ENCODE assay signal across 23 cellular contexts in the genomic region with DNA sequence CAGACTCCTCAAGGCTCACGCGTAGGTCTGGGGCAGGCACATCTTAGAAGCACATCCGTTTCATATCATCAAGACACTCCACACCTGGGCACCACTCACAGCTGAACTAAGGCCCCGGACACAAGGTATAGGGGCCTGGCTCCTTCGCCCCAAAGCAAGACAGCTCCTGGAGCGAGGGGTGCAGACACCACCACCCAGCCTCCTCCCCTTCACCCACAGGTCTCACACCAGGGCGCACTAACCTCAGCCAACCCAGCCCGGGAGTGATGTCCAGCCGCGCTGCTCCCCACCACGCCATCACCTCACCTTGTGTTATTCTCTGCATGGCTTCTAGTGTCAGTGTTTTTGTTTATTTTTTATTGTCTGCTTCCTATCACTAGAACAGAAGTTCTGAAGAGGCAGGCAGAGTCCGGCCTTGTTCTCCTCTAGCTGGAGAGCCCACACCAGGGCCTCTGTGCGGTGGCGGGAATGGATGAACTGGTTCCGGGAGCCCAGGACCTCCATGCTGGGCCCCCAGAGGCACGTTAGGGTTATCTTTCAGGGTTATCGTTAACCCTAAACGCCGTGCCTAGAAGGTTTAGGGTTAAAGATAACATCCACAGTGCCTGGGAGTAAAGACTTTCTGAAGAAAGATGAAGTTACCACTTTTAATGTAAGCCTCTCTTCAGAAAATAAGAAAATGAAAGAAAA. TPM values are rescaled to one million over a fixed set of nuclear protein-coding genes. Genes with fewer than 3 reads are reported as not detected.
DNase-seq lines count a peak whose midpoint lies in the region; ATAC-seq and TF ChIP-seq lines count a peak whose summit lies in the region.
"Had no signal": no experiment of that assay in that cellular context is flagged by ENCODE, and none has a peak within 500 bp of the region (broad histone marks: within the 10 kb centered on the region; RNA-seq: fewer than 3 reads in every experiment).

No MANE protein-coding gene starts in this region.

- no peak for DNase-seq in stimulated activated naive CD8-positive, alpha-beta T cell treated with anti-CD3 and anti-CD28 coated beads, Interleukin-15, amount 100 ng/mL, for 72 hours
- DNase-seq in stimulated activated naive CD8-positive, alpha-beta T cell treated with anti-CD3 and anti-CD28 coated beads, Interleukin-15, Interleukin-2, amounts not matched to agents 100 U/mL and 50 U/mL, for 24 hours, result no peak
- DNase-seq in hepatocyte (ENCODE audit: low spot score) (no peak), neuronal stem cell (ENCODE audit: low spot score) (no peak), NCI-H146 (lab: John Stamatoyannopoulos, UW) (no peak)
- no peak for DNase-seq in activated CD4-positive, alpha-beta T cell treated with anti-CD3 and anti-CD28 coated beads for 4 hours
- DNase-seq: CD4-positive, CD25-positive, alpha-beta regulatory T cell; DMS53; MM.1S; NCI-H1694; NCI-H2029 treated with DMSO at 0.1 percent for 48 hours; NCI-H446 treated with DMSO at 0.1 percent for 48 hours; NCI-H526; NCI-H82; NK-92 treated with Interleukin-12 subunit alpha and Interleukin-12 subunit beta, amount 100 ng/mL, for 24 hours; RPMI8226; SHP77 treated with DMSO at 0.1 percent for 48 hours had no signal

- no peaks in the 10 kb centered on the region for H3K4me1 Mint-ChIP-seq in stimulated activated naive CD8-positive, alpha-beta T cell treated with anti-CD3 and anti-CD28 coated beads, Interleukin-15, amount 100 ng/mL, for 72 hours
- H3K4me1 Mint-ChIP-seq: CD4-positive, CD25-positive, alpha-beta regulatory T cell had no signal

- no peaks in the 10 kb centered on the region for H3K79me2 ChIP-seq in hepatocyte

- ATAC-seq in stimulated activated naive CD8-positive, alpha-beta T cell treated with anti-CD3 and anti-CD28 coated beads, Interleukin-15, amount 100 ng/mL, for 72 hours, result peak; percentile 31
- no peak for ATAC-seq in stimulated activated naive CD8-positive, alpha-beta T cell treated with anti-CD3 and anti-CD28 coated beads, Interleukin-15, Interleukin-2, amounts not matched to agents 100 U/mL and 50 U/mL, for 24 hours
- ATAC-seq in HG02571 (IDR thresholded peaks at IDR 0.05; ENCODE audit: unreplicated experiment), result no peak
- ATAC-seq: HCT116 had no signal

- H3K9me3 ChIP-seq in hepatocyte (ENCODE audit: low read depth) (no peaks in the 10 kb centered on the region), neuronal stem cell (replicated peaks in 1 of 2; ENCODE audit: control insufficient read depth in 2 of 2, insufficient read depth in 1 of 2, low read depth in 1 of 2, low read length in 2 of 2) (no peaks in the 10 kb centered on the region)
- H3K9me3 ChIP-seq: BLaER1 had no signal

- H3K27ac ChIP-seq in hepatocyte (peak overlapping the region; percentile 49), neuronal stem cell (replicated peaks; ENCODE audit: low read length) (no peak overlapping the region)
- H3K27ac ChIP-seq: BLaER1, KMS-11, SK-N-MC had no signal

- no peak overlapping the region for H2BK5ac ChIP-seq in neuronal stem cell (ENCODE audit: low read length)

- H3K79me1 ChIP-seq in neuronal stem cell (ENCODE audit: low read depth, low read length), result peaks cover 3% of the 10 kb centered on the region

- no peak overlapping the region for H2BK12ac ChIP-seq in neuronal stem cell (ENCODE audit: low read length)

- H3K9me3 Mint-ChIP-seq in stimulated activated naive CD8-positive, alpha-beta T cell treated with anti-CD3 and anti-CD28 coated beads, Interleukin-15, amount 100 ng/mL, for 72 hours, result no peaks in the 10 kb centered on the region
- H3K9me3 Mint-ChIP-seq: IgD-negative memory B cell had no signal

- H3K27me3 Mint-ChIP-seq in stimulated activated naive CD8-positive, alpha-beta T cell treated with anti-CD3 and anti-CD28 coated beads, Interleukin-15, amount 100 ng/mL, for 72 hours, result no peaks in the 10 kb centered on the region
- H3K27me3 Mint-ChIP-seq: CD4-positive, CD25-positive, alpha-beta regulatory T cell; IgD-negative memory B cell had no signal

- no peak overlapping the region for H2AFZ ChIP-seq in hepatocyte
- H2AFZ ChIP-seq in neuronal stem cell (ENCODE audit: low read length), result no peak overlapping the region

- no peaks in the 10 kb centered on the region for H3K36me3 ChIP-seq in hepatocyte (replicated peaks; ENCODE audit: insufficient read depth, low read depth)
- H3K36me3 ChIP-seq in neuronal stem cell (replicated peaks in 1 of 2; ENCODE audit: control insufficient read depth in 2 of 2, insufficient read depth in 2 of 2, low read length in 2 of 2), result peaks cover 0 to 28% of the 10 kb centered on the region in 2 donors

- no peak overlapping the region for H3K4me3 ChIP-seq in hepatocyte
- no peak overlapping the region for H3K4me3 ChIP-seq in neuronal stem cell (ENCODE audit: low read length in 2 of 2)
- H3K4me3 ChIP-seq: BLaER1, SK-N-MC had no signal

- H4K20me1 ChIP-seq in hepatocyte (ENCODE audit: insufficient read depth, poor library complexity, severe bottlenecking), result no peaks in the 10 kb centered on the region
- H4K20me1 ChIP-seq: BLaER1 had no signal

- no peak for TF ChIP-seq CTCF in hepatocyte (IDR thresholded peaks at IDR 0.05; ENCODE audit: poor library complexity)

- no peak overlapping the region for H4K91ac ChIP-seq in neuronal stem cell (ENCODE audit: low read depth, low read length, poor library complexity)

- H2AK5ac ChIP-seq in neuronal stem cell (ENCODE audit: low read depth, low read length), result no peak overlapping the region

- H3K4me3 Mint-ChIP-seq in stimulated activated naive CD8-positive, alpha-beta T cell treated with anti-CD3 and anti-CD28 coated beads, Interleukin-15, amount 100 ng/mL, for 72 hours, result no peak overlapping the region
- H3K4me3 Mint-ChIP-seq: CD4-positive, CD25-positive, alpha-beta regulatory T cell; IgD-negative memory B cell had no signal

- peak overlapping the region; percentile 32 for H3K9ac ChIP-seq in neuronal stem cell (ENCODE audit: low read depth, low read length, poor library complexity)
- H3K9ac ChIP-seq: BLaER1, KMS-11 had no signal

- H4K8ac ChIP-seq in neuronal stem cell (ENCODE audit: low read depth, low read length), result no peak overlapping the region

- H3K27ac Mint-ChIP-seq in stimulated activated naive CD8-positive, alpha-beta T cell treated with anti-CD3 and anti-CD28 coated beads, Interleukin-15, amount 100 ng/mL, for 72 hours, result no peak overlapping the region
- H3K27ac Mint-ChIP-seq: CD4-positive, CD25-positive, alpha-beta regulatory T cell; IgD-negative memory B cell had no signal

- H3K4ac ChIP-seq in neuronal stem cell (ENCODE audit: low read length), result no peak overlapping the region

- H2BK120ac ChIP-seq in neuronal stem cell (ENCODE audit: low read depth, low read length), result no peak overlapping the region

- H3K18ac ChIP-seq in neuronal stem cell (ENCODE audit: low read length), result no peak overlapping the region

- H3K27me3 ChIP-seq in hepatocyte, result no peaks in the 10 kb centered on the region
- no peaks in the 10 kb centered on the region for H3K27me3 ChIP-seq in neuronal stem cell (ENCODE audit: control insufficient read depth in 3 of 3, insufficient read depth in 3 of 3, low read depth in 1 of 3, low read length in 3 of 3)
- H3K27me3 ChIP-seq: BLaER1 had no signal

- H3K4me2 ChIP-seq in hepatocyte, result peak overlapping the region; percentile 62
- no peak overlapping the region for H3K4me2 ChIP-seq in neuronal stem cell (ENCODE audit: insufficient read depth, low read length, poor library complexity, severe bottlenecking)
- H3K4me2 ChIP-seq: KMS-11 had no signal

- no peak overlapping the region for H2BK15ac ChIP-seq in neuronal stem cell (ENCODE audit: low read length)

- H3K14ac ChIP-seq in neuronal stem cell (ENCODE audit: low read length), result peak overlapping the region; percentile 47

- no peak overlapping the region for H3K23ac ChIP-seq in neuronal stem cell (ENCODE audit: low read depth, low read length, poor library complexity)

- H3K9me2 ChIP-seq in hepatocyte (replicated peaks; ENCODE audit: insufficient read depth), result no peaks in the 10 kb centered on the region

- WGBS in hepatocyte (ENCODE audit: low lambda C conversion rate, missing lambda C conversion rate), result 64% methylated on average over 19 of the region's 19 CpGs
- no CpG with 5 or more reads among the region's 19 CpGs for WGBS in neuronal stem cell (ENCODE audit: extremely low coverage in 2 of 2, insufficient read length in 2 of 2, insufficient replicate concordance in 1 of 2), 2 donors

- H3K4me1 ChIP-seq in hepatocyte (ENCODE audit: insufficient read depth) (peaks cover 21% of the 10 kb centered on the region), neuronal stem cell (ENCODE audit: control insufficient read depth in 2 of 2, insufficient read depth in 1 of 2, low read depth in 1 of 2, low read length in 2 of 2) (peaks cover 0 to 11% of the 10 kb centered on the region in 2 donors)

RNA-seq across cellular contexts. Expression of gene BRI3, which starts 21.8 kb away (rescaled TPM):
- total RNA-seq in hepatocyte, result 71.5 and 84.0 TPM in 2 replicates
- polyA plus RNA-seq in hepatocyte, result 101 and 104 TPM in 2 replicates
- 197 TPM for polyA plus RNA-seq in neuronal stem cell (2013, experiment 1 of 2)
- 198 TPM for polyA plus RNA-seq in neuronal stem cell (2013, experiment 2 of 2)

RNA-seq across cellular contexts. Expression of gene TECPR1, which starts 51.3 kb away (rescaled TPM):
- total RNA-seq in hepatocyte, result 6.0 and 10.7 TPM in 2 replicates
- 9.8 and 11.3 TPM in 2 replicates for polyA plus RNA-seq in hepatocyte
- 7.3 TPM for polyA plus RNA-seq in neuronal stem cell (2013, experiment 1 of 2)
- polyA plus RNA-seq in neuronal stem cell (2013, experiment 2 of 2), result 7.5 TPM
